ENCODE assay signal across 1 cellular context in genomic region chr1:180593382-180593781, GRCh38.
TF ChIP-seq lines count a peak whose summit lies in the region.

No MANE protein-coding gene starts in this region.

TF ChIP-seq in GM23338, 12 proteins besides CTCF, POLR2A, EP300 and RAD21:
- TF ChIP-seq, protein P1, sequence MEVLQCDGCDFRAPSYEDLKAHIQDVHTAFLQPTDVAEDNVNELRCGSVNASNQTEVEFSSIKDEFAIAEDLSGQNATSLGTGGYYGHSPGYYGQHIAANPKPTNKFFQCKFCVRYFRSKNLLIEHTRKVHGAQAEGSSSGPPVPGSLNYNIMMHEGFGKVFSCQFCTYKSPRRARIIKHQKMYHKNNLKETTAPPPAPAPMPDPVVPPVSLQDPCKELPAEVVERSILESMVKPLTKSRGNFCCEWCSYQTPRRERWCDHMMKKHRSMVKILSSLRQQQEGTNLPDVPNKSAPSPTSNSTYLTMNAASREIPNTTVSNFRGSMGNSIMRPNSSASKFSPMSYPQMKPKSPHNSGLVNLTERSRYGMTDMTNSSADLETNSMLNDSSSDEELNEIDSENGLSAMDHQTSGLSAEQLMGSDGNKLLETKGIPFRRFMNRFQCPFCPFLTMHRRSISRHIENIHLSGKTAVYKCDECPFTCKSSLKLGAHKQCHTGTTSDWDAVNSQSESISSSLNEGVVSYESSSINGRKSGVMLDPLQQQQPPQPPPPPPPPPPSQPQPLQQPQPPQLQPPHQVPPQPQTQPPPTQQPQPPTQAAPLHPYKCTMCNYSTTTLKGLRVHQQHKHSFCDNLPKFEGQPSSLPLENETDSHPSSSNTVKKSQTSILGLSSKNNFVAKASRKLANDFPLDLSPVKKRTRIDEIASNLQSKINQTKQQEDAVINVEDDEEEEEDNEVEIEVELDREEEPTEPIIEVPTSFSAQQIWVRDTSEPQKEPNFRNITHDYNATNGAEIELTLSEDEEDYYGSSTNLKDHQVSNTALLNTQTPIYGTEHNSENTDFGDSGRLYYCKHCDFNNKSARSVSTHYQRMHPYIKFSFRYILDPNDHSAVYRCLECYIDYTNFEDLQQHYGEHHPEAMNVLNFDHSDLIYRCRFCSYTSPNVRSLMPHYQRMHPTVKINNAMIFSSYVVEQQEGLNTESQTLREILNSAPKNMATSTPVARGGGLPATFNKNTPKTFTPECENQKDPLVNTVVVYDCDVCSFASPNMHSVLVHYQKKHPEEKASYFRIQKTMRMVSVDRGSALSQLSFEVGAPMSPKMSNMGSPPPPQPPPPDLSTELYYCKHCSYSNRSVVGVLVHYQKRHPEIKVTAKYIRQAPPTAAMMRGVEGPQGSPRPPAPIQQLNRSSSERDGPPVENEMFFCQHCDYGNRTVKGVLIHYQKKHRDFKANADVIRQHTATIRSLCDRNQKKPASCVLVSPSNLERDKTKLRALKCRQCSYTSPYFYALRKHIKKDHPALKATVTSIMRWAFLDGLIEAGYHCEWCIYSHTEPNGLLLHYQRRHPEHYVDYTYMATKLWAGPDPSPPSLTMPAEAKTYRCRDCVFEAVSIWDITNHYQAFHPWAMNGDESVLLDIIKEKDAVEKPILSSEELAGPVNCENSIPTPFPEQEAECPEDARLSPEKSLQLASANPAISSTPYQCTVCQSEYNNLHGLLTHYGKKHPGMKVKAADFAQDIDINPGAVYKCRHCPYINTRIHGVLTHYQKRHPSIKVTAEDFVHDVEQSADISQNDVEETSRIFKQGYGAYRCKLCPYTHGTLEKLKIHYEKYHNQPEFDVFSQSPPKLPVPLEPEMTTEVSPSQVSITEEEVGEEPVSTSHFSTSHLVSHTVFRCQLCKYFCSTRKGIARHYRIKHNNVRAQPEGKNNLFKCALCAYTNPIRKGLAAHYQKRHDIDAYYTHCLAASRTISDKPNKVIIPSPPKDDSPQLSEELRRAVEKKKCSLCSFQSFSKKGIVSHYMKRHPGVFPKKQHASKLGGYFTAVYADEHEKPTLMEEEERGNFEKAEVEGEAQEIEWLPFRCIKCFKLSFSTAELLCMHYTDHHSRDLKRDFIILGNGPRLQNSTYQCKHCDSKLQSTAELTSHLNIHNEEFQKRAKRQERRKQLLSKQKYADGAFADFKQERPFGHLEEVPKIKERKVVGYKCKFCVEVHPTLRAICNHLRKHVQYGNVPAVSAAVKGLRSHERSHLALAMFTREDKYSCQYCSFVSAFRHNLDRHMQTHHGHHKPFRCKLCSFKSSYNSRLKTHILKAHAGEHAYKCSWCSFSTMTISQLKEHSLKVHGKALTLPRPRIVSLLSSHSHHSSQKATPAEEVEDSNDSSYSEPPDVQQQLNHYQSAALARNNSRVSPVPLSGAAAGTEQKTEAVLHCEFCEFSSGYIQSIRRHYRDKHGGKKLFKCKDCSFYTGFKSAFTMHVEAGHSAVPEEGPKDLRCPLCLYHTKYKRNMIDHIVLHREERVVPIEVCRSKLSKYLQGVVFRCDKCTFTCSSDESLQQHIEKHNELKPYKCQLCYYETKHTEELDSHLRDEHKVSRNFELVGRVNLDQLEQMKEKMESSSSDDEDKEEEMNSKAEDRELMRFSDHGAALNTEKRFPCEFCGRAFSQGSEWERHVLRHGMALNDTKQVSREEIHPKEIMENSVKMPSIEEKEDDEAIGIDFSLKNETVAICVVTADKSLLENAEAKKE (CRISPR knock-in tag; IDR thresholded peaks at IDR 0.05): no peak
- no peak for TF ChIP-seq ZNF331 (CRISPR knock-in tag; IDR thresholded peaks at IDR 0.05; ENCODE audit: low read depth)
- no peak for TF ChIP-seq JUNB (IDR thresholded peaks at IDR 0.05; ENCODE audit: unreplicated experiment)
- TF ChIP-seq, protein P2, sequence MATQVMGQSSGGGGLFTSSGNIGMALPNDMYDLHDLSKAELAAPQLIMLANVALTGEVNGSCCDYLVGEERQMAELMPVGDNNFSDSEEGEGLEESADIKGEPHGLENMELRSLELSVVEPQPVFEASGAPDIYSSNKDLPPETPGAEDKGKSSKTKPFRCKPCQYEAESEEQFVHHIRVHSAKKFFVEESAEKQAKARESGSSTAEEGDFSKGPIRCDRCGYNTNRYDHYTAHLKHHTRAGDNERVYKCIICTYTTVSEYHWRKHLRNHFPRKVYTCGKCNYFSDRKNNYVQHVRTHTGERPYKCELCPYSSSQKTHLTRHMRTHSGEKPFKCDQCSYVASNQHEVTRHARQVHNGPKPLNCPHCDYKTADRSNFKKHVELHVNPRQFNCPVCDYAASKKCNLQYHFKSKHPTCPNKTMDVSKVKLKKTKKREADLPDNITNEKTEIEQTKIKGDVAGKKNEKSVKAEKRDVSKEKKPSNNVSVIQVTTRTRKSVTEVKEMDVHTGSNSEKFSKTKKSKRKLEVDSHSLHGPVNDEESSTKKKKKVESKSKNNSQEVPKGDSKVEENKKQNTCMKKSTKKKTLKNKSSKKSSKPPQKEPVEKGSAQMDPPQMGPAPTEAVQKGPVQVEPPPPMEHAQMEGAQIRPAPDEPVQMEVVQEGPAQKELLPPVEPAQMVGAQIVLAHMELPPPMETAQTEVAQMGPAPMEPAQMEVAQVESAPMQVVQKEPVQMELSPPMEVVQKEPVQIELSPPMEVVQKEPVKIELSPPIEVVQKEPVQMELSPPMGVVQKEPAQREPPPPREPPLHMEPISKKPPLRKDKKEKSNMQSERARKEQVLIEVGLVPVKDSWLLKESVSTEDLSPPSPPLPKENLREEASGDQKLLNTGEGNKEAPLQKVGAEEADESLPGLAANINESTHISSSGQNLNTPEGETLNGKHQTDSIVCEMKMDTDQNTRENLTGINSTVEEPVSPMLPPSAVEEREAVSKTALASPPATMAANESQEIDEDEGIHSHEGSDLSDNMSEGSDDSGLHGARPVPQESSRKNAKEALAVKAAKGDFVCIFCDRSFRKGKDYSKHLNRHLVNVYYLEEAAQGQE (IDR thresholded peaks at IDR 0.05; ENCODE audit: unreplicated experiment): no peak
- TF ChIP-seq CREB1 (CRISPR knock-in tag; IDR thresholded peaks at IDR 0.05; ENCODE audit: low read depth): no peak
- TF ChIP-seq NANOG (IDR thresholded peaks at IDR 0.05; ENCODE audit: borderline replicate concordance): no peak
- TF ChIP-seq ZNF114 (CRISPR knock-in tag; IDR thresholded peaks at IDR 0.05): no peak
- TF ChIP-seq ETS1 (IDR thresholded peaks at IDR 0.05): no peak
- TF ChIP-seq EZH2phosphoT487 (IDR thresholded peaks at IDR 0.05; ENCODE audit: unreplicated experiment): no peak
- TF ChIP-seq EZH2 (IDR thresholded peaks at IDR 0.05; ENCODE audit: low read depth, unreplicated experiment): no peak
- no peak for TF ChIP-seq STAT1 (IDR thresholded peaks at IDR 0.05; ENCODE audit: unreplicated experiment)
